ENCODE assay signal across 1 cellular context in the genomic region with DNA sequence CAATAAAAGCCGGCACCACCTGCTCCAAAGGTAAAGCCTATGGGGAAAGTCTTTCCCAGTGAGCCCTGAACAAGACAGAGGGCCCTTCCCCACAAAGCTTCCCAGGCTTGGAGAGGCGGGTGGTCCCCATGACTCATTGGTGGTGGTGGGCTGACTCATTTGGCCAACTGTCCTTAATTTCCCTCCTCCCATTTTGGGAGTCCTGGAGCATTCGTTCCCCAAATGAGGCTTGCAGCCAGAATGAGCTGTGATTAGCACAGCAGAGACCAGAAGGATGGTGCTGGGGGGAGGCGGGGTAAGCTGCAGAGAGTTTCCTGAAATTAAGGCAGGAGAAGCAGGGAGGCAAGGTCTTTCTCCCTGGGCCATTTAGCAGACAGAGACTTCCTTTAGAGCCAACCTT.
TF ChIP-seq lines count a peak whose summit lies in the region.

No MANE protein-coding gene starts in this region.

TF ChIP-seq in IMR-90, 13 proteins besides CTCF, POLR2A, EP300 and RAD21:
- peak; percentile 54 for TF ChIP-seq FOS (IDR thresholded peaks at IDR 0.05; ENCODE audit: low read depth, low read length)
- TF ChIP-seq MAFK (IDR thresholded peaks at IDR 0.05; ENCODE audit: low read depth, low read length) = no peak
- no peak for TF ChIP-seq SMC3 (IDR thresholded peaks at IDR 0.05; ENCODE audit: low read depth, low read length)
- no peak for TF ChIP-seq CHD1 (IDR thresholded peaks at IDR 0.05; ENCODE audit: low read depth, low read length)
